In genomic region chr1:214422137-214422671, GRCh38 we compare ENCODE assay signal across 13 cellular contexts.
DNase-seq lines count a peak whose midpoint lies in the region; ATAC-seq lines count a peak whose summit lies in the region.
"Had no signal": no experiment of that assay in that cellular context is flagged by ENCODE, and none has a peak within 500 bp of the region (broad histone marks: within the 10 kb centered on the region; RNA-seq: fewer than 3 reads in every experiment).

No MANE protein-coding gene starts in this region.

- peaks cover 85% of the 10 kb centered on the region for H3K4me1 ChIP-seq in ACC112 (ENCODE audit: control insufficient read depth, insufficient read depth, low read length, unreplicated experiment)

- peak overlapping the region; percentile 86 for H3K27ac ChIP-seq in ACC112 (ENCODE audit: low read depth, low read length)
- H3K27ac ChIP-seq: sigmoid colon, upper lobe of right lung had no signal

- peak overlapping the region; percentile 37 for H3K4me3 ChIP-seq in ACC112 (ENCODE audit: low read depth, low read length)
- H3K4me3 ChIP-seq: sigmoid colon, upper lobe of right lung had no signal

- no peak for ATAC-seq in HG02798 (IDR thresholded peaks at IDR 0.05; ENCODE audit: poor library complexity, unreplicated experiment)
- ATAC-seq: upper lobe of right lung had no signal

- no peak overlapping the region for H2AFZ ChIP-seq in ACC112 (ENCODE audit: low read length, unreplicated experiment)

- H3K27me3 ChIP-seq in ACC112 (ENCODE audit: insufficient read depth, low read length) = no peaks in the 10 kb centered on the region
- H3K27me3 ChIP-seq: sigmoid colon, upper lobe of right lung had no signal

- H3K36me3 ChIP-seq in ACC112 (ENCODE audit: insufficient read depth, low read length) = no peaks in the 10 kb centered on the region
- H3K36me3 ChIP-seq: sigmoid colon, upper lobe of right lung had no signal

- H3K79me2 ChIP-seq in ACC112 (ENCODE audit: control insufficient read depth, insufficient read depth, low read length, unreplicated experiment) = peaks cover 79% of the 10 kb centered on the region

- DNase-seq in HT1080 (ENCODE audit: low read depth) = peak; percentile 91
- peak; percentile 54 for DNase-seq in astrocyte of the hippocampus (ENCODE audit: low read depth, low spot score)
- peak; percentile 91 for DNase-seq in iris pigment epithelial cell (ENCODE audit: low read depth)
- DNase-seq in DMS79 (lab: John Stamatoyannopoulos, UW) = no peak
- DNase-seq in AG08396 (ENCODE audit: low spot score) = no peak
- no peak for DNase-seq in NCI-H128 (lab: John Stamatoyannopoulos, UW; ENCODE audit: unreplicated experiment)
- DNase-seq: activated naive CD8-positive, alpha-beta T cell treated with anti-CD3 and anti-CD28 coated beads for 36 hours; GDM1; NCI-H2029; sigmoid colon; upper lobe of right lung had no signal

Comparison
In these comparisons a context has a peak if more than half of its experiments do, and no peak if none do; other contexts are left out.
1. DNase-seq: peak in HT1080 (single experiment), astrocyte of the hippocampus (single experiment) and iris pigment epithelial cell (single experiment); none in DMS79 (single experiment), AG08396 (single experiment) and NCI-H128 (single experiment).